Comparison of ENCODE assay signal across 24 cellular contexts in genomic region chr3:182731764-182732163, GRCh38.
"Had no signal": no experiment of that assay in that cellular context is flagged by ENCODE, and none has a peak within 500 bp of the region (broad histone marks: within the 10 kb centered on the region; RNA-seq: fewer than 3 reads in every experiment).

No MANE protein-coding gene starts in this region.

- H3K9me3 ChIP-seq: colonic mucosa, neutrophil, spleen, suprapubic skin, thyroid gland, upper lobe of left lung, uterus had no signal

- H3K27ac Mint-ChIP-seq: endodermal cell; naive thymus-derived CD4-positive, alpha-beta T cell; nephron progenitor cell had no signal

- DNase-seq: colonic mucosa; dermis blood vessel endothelial cell; endodermal cell; foreskin melanocyte; head of caudate nucleus; hippocampal formation; left colon; left ventricle myocardium superior; naive thymus-derived CD4-positive, alpha-beta T cell; nephron progenitor cell; posterior cingulate gyrus; spleen; stimulated activated CD4-positive, alpha-beta T cell treated with anti-CD3 and anti-CD28 coated beads, Interleukin-15, amount 100 ng/mL, for 24 hours; stimulated activated CD4-positive, alpha-beta T cell treated with anti-CD3 and anti-CD28 coated beads, Interleukin-1b, Interleukin-23, amount 100 ng/mL, for 48 hours; stimulated activated CD4-positive, alpha-beta T cell treated with anti-CD3 and anti-CD28 coated beads, Interleukin-4, amount 100 ng/mL, for 24 hours; stimulated activated naive CD4-positive, alpha-beta T cell; thyroid gland; upper lobe of left lung; uterus had no signal

- H3K4me3 Mint-ChIP-seq: endodermal cell; naive thymus-derived CD4-positive, alpha-beta T cell; nephron progenitor cell had no signal

- H3K27me3 ChIP-seq: colonic mucosa, neutrophil, spleen, suprapubic skin, thyroid gland, upper lobe of left lung, uterus had no signal

- H3K36me3 Mint-ChIP-seq: naive thymus-derived CD4-positive, alpha-beta T cell had no signal

- FAIRE-seq: endothelial cell of umbilical vein had no signal

- H3K36me3 ChIP-seq: colonic mucosa, neutrophil, spleen, suprapubic skin, thyroid gland, upper lobe of left lung, uterus had no signal

- ATAC-seq: left colon; left ventricle myocardium superior; naive thymus-derived CD4-positive, alpha-beta T cell; sciatic nerve had no signal

- H3K27ac ChIP-seq: colonic mucosa, neutrophil, spleen, suprapubic skin, thyroid gland, upper lobe of left lung, uterus had no signal

- H3K4me3 ChIP-seq: colonic mucosa, lung, spleen, suprapubic skin, thyroid gland, upper lobe of left lung, uterus had no signal

- H3K4me1 ChIP-seq: colonic mucosa, suprapubic skin, thyroid gland, upper lobe of left lung, uterus had no signal

- H3K9me3 Mint-ChIP-seq: endodermal cell; naive thymus-derived CD4-positive, alpha-beta T cell had no signal
